ENCODE assay signal across 13 cellular contexts in the genomic region with DNA sequence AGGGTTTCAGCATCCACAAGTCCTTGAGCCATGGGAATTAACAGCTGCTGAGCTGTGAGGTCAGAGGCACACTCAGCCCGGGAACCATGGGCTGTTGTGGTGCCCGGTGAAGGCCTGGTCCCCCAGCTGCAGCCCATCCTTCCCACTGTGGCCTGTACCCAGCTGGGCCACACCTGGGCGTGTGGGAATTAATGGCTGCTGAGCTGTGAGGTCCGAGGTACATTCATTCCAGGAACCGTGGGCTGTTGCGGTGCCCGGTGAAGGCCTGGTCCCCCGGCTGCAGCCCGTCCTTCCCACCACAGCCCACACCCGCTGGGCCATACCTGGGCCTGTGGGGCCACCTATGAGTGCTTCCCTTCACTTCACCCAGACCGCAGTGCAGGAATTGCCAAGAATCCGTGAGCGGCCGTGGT.
"Had no signal": no experiment of that assay in that cellular context is flagged by ENCODE, and none has a peak within 500 bp of the region (broad histone marks: within the 10 kb centered on the region; RNA-seq: fewer than 3 reads in every experiment).

No MANE protein-coding gene starts in this region.

- H3K27me3 ChIP-seq: thyroid gland had no signal

- H3K27ac Mint-ChIP-seq: activated CD4-positive, alpha-beta T cell treated with anti-CD3 and anti-CD28 coated beads for 36 hours; activated CD8-positive, alpha-beta T cell treated with anti-CD3 and anti-CD28 coated beads, Interleukin-2, amount 10 ng/mL, durations not matched to agents 7 days and 5 days; activated naive CD4-positive, alpha-beta T cell treated with anti-CD3 and anti-CD28 coated beads, Interleukin-2, amount 10 ng/mL, durations not matched to agents 7 days and 5 days; activated T-helper 17 cell treated with anti-CD3 and anti-CD28 coated beads, Interleukin-2, amount 50 U/mL, for 72 hours; mesothelial cell of epicardium; stimulated activated effector memory CD8-positive, alpha-beta T cell treated with anti-CD3 and anti-CD28 coated beads, Interleukin-12 subunit alpha, Interleukin-12 subunit beta, amount 100 ng/mL, for 72 hours had no signal

- H3K79me2 ChIP-seq: parathyroid adenoma had no signal

- H3K4me3 ChIP-seq: thyroid gland had no signal

- H3K4me1 Mint-ChIP-seq: neural crest cell had no signal

- H3K4me3 Mint-ChIP-seq: activated CD4-positive, alpha-beta T cell treated with anti-CD3 and anti-CD28 coated beads for 36 hours; activated CD8-positive, alpha-beta T cell treated with anti-CD3 and anti-CD28 coated beads, Interleukin-2, amount 10 ng/mL, durations not matched to agents 7 days and 5 days; activated naive CD4-positive, alpha-beta T cell treated with anti-CD3 and anti-CD28 coated beads, Interleukin-2, amount 10 ng/mL, durations not matched to agents 7 days and 5 days; activated T-helper 17 cell treated with anti-CD3 and anti-CD28 coated beads, Interleukin-2, amount 50 U/mL, for 72 hours; mesothelial cell of epicardium; neural crest cell; stimulated activated effector memory CD8-positive, alpha-beta T cell treated with anti-CD3 and anti-CD28 coated beads, Interleukin-12 subunit alpha, Interleukin-12 subunit beta, amount 100 ng/mL, for 72 hours had no signal

- H3K27me3 Mint-ChIP-seq: activated CD4-positive, alpha-beta T cell treated with anti-CD3 and anti-CD28 coated beads for 36 hours; activated T-helper 17 cell treated with anti-CD3 and anti-CD28 coated beads, Interleukin-2, amount 50 U/mL, for 72 hours had no signal

- H2AFZ ChIP-seq: parathyroid adenoma had no signal

- H3K9me3 ChIP-seq: thyroid gland had no signal

- DNase-seq: activated CD4-positive, alpha-beta T cell treated with anti-CD3 and anti-CD28 coated beads for 36 hours; activated naive CD4-positive, alpha-beta T cell treated with anti-CD3 and anti-CD28 coated beads, Interleukin-2, amount 10 ng/mL, durations not matched to agents 7 days and 5 days; activated T-cell treated with anti-CD3 and anti-CD28 coated beads for 4 hours; hypothalamus; kidney glomerular epithelial cell; T-helper 17 cell; thyroid gland had no signal

- ATAC-seq: activated CD4-positive, alpha-beta T cell treated with anti-CD3 and anti-CD28 coated beads for 36 hours; activated CD8-positive, alpha-beta T cell treated with anti-CD3 and anti-CD28 coated beads, Interleukin-2, amount 10 ng/mL, durations not matched to agents 7 days and 5 days; activated T-helper 17 cell treated with anti-CD3 and anti-CD28 coated beads, Interleukin-2, amount 50 U/mL, for 72 hours; stimulated activated effector memory CD8-positive, alpha-beta T cell treated with anti-CD3 and anti-CD28 coated beads, Interleukin-12 subunit alpha, Interleukin-12 subunit beta, amount 100 ng/mL, for 72 hours; T-helper 17 cell had no signal

- H3K36me3 ChIP-seq: thyroid gland had no signal

- H3K4me1 ChIP-seq: parathyroid adenoma, thyroid gland had no signal

- H3K9ac ChIP-seq: parathyroid adenoma had no signal

- H3K27ac ChIP-seq: parathyroid adenoma, thyroid gland had no signal

- H3K9me3 Mint-ChIP-seq: activated naive CD4-positive, alpha-beta T cell treated with anti-CD3 and anti-CD28 coated beads, Interleukin-2, amount 10 ng/mL, durations not matched to agents 7 days and 5 days; activated T-helper 17 cell treated with anti-CD3 and anti-CD28 coated beads, Interleukin-2, amount 50 U/mL, for 72 hours; mesothelial cell of epicardium; neural crest cell; stimulated activated effector memory CD8-positive, alpha-beta T cell treated with anti-CD3 and anti-CD28 coated beads, Interleukin-12 subunit alpha, Interleukin-12 subunit beta, amount 100 ng/mL, for 72 hours had no signal

- H3K36me3 Mint-ChIP-seq: activated naive CD4-positive, alpha-beta T cell treated with anti-CD3 and anti-CD28 coated beads, Interleukin-2, amount 10 ng/mL, durations not matched to agents 7 days and 5 days; mesothelial cell of epicardium; stimulated activated effector memory CD8-positive, alpha-beta T cell treated with anti-CD3 and anti-CD28 coated beads, Interleukin-12 subunit alpha, Interleukin-12 subunit beta, amount 100 ng/mL, for 72 hours had no signal
